ENCODE assay signal across 13 cellular contexts in the genomic region with DNA sequence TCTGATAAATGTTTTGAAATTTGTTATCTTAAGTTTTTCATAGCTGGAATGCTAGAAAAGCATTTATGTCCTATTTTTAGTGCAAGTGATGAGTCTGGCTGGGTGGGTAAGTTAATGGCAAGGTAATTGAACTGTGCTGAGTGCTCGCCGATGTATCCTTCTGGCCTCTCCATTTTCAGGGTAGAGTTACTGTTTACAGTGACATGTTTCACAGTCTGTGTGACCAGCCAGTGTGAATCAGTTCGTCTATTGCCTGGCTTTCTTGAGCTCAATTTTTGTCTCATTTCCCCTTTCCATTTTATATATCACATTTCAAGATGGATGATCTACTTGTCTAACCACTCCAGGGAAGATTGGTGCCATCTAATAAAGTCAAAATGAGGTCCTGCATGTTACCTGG. TPM values are rescaled to one million over a fixed set of nuclear protein-coding genes. Genes with fewer than 3 reads are reported as not detected.
A peak's percentile ranks its signal among the peaks of the same experiment; 100 is the strongest.
DNase-seq lines count a peak whose midpoint lies in the region; ATAC-seq, FAIRE-seq and TF ChIP-seq lines count a peak whose summit lies in the region.
"Had no signal": no experiment of that assay in that cellular context is flagged by ENCODE, and none has a peak within 500 bp of the region (broad histone marks: within the 10 kb centered on the region; RNA-seq: fewer than 3 reads in every experiment).

No MANE protein-coding gene starts in this region.

- H3K4me1 Mint-ChIP-seq in H9 (peaks cover 63 to 73% of the 10 kb centered on the region in 2 experiments), nephron progenitor cell (peaks cover 65% of the 10 kb centered on the region)

- H3K9me3 ChIP-seq in H9 (ENCODE audit: control insufficient read depth, low read depth, low read length) (no peaks in the 10 kb centered on the region), GM12878 (replicated peaks; ENCODE audit: control insufficient read depth, insufficient read depth, low read length) (no peaks in the 10 kb centered on the region)

- no peak overlapping the region for H4K5ac ChIP-seq in H9 (ENCODE audit: insufficient read length, low read depth, low read length)

- H2BK12ac ChIP-seq in H9 (ENCODE audit: insufficient read length, low read depth, low read length), result no peak overlapping the region

- H3K27ac Mint-ChIP-seq in H9 (peak overlapping the region; percentile 70 to 96 (median 89); a peak in 6 of 7 replicates), nephron progenitor cell (peak overlapping the region; percentile 67)

- H3K4me3 ChIP-seq in GM12878, result no peak overlapping the region

- ATAC-seq in GM12878 (peak; percentile 61), GM18519 (IDR thresholded peaks at IDR 0.05; ENCODE audit: low FRiP score, unreplicated experiment) (no peak)

- intact Hi-C loops in GM12878 (cut with micrococcal nuclease; ENCODE audit: unreplicated experiment), result no loop called here

- no peak for TF ChIP-seq CTCF in H9 (conservative IDR thresholded peaks at IDR 0.05)
- no peak for TF ChIP-seq CTCF in GM12878 (IDR thresholded peaks at IDR 0.05 in 2 of 3, conservative IDR thresholded peaks at IDR 0.05 in 1 of 3; ENCODE audit: control insufficient read depth in 2 of 3, extremely low read depth in 1 of 3, insufficient read depth in 1 of 3, low read depth in 3 of 3, low read length in 3 of 3)
- no peak for TF ChIP-seq CTCF in nephron progenitor cell (IDR thresholded peaks at IDR 0.05)

- SMC1A ChIA-PET in GM12878 (lab: Charles Lee; ENCODE audit: uncharacterized antibody, unreplicated experiment), result interaction anchor here (1.6 kb wide), 1 partner anchor 35 kb away, joined by 3 read pairs; no protein-coding TSS in a partner anchor

- no peak for TF ChIP-seq EP300 in GM12878 (IDR thresholded peaks at IDR 0.05; ENCODE audit: borderline replicate concordance in 1 of 2, control insufficient read depth in 1 of 2, low read depth in 2 of 2, low read length in 2 of 2)

- no TSS peak for BruUV-seq in GM12878 (replicated peaks; lab: Mats Ljungman, UMichigan)

- H4K8ac ChIP-seq in H9 (replicated peaks; ENCODE audit: insufficient read length, low read depth, low read length), result no peak overlapping the region

- peaks cover 0 to 4% (median 0%) of the 10 kb centered on the region in 3 experiments; a peak in 1 of 7 replicates for H3K36me3 Mint-ChIP-seq in H9 (ENCODE audit: insufficient read depth in 1 of 3, low read depth in 3 of 3)
- peaks cover 12% of the 10 kb centered on the region for H3K36me3 Mint-ChIP-seq in nephron progenitor cell (ENCODE audit: low read depth)
- H3K36me3 Mint-ChIP-seq: CD14-positive monocyte had no signal

- no peaks in the 10 kb centered on the region for H3K9me3 Mint-ChIP-seq in H9
- no peaks in the 10 kb centered on the region for H3K9me3 Mint-ChIP-seq in nephron progenitor cell
- H3K9me3 Mint-ChIP-seq: CD14-positive monocyte had no signal

- no peak overlapping the region for H4K91ac ChIP-seq in H9 (ENCODE audit: insufficient read length, low read depth, low read length)

- RAD21 ChIA-PET in GM12878 (lab: Charles Lee; ENCODE audit: unreplicated experiment), result no interaction called here

- no peak overlapping the region for H2BK5ac ChIP-seq in H9 (ENCODE audit: insufficient read length, low read length)

- H3K56ac ChIP-seq in H9 (ENCODE audit: insufficient read length, low read depth, low read length), result no peak overlapping the region

- in situ Hi-C loops in GM12878 (cut with MboI), result no loop called here

- no peak overlapping the region for H2AK5ac ChIP-seq in H9 (ENCODE audit: insufficient read length, low read length)

- WGBS in H9 (ENCODE audit: extremely low coverage, insufficient read length, low lambda C conversion rate), result no CpG with 5 or more reads among the region's 3 CpGs
- WGBS in GM12878 (ENCODE audit: insufficient coverage, insufficient replicate concordance, low lambda C conversion rate, missing lambda C conversion rate), result 66% methylated on average over 3 of the region's 3 CpGs

- peak overlapping the region; percentile 67 for H3K27ac ChIP-seq in H9 (ENCODE audit: insufficient read length, low read depth, low read length)
- no peak overlapping the region for H3K27ac ChIP-seq in GM12878 (ENCODE audit: control insufficient read depth, insufficient read depth)

- TF ChIP-seq RAD21 in GM12878 (IDR thresholded peaks at IDR 0.05; ENCODE audit: insufficient read depth, low read depth, low read length), result no peak

- no peaks in the 10 kb centered on the region for H3K79me1 ChIP-seq in H9 (ENCODE audit: insufficient read depth, low read depth, low read length, poor library complexity, severe bottlenecking)

- no peaks in the 10 kb centered on the region for H3K23me2 ChIP-seq in H9 (ENCODE audit: insufficient read length, low read depth, low read length, poor library complexity, severe bottlenecking)

- H2BK15ac ChIP-seq in H9 (ENCODE audit: low read depth, low read length), result no peak overlapping the region

- peak overlapping the region; percentile 0 to 29; a peak in 3 of 5 replicates for H3K4me3 Mint-ChIP-seq in H9
- H3K4me3 Mint-ChIP-seq in nephron progenitor cell, result peak overlapping the region; percentile 26
- H3K4me3 Mint-ChIP-seq: CD14-positive monocyte had no signal

- POLR2A ChIA-PET in GM12878 (lab: Charles Lee), result no interaction called here

- CTCF ChIA-PET in GM12878 (lab: Yijun Ruan, JAX), result interaction anchor here (1.1 to 2.3 kb wide), 2 partner anchors 17 to 661 kb away, joined by 3 to 6 read pairs; no protein-coding TSS in a partner anchor

- H3K4me1 ChIP-seq in H9 (ENCODE audit: insufficient read depth, low read length) (peaks cover 13% of the 10 kb centered on the region), GM12878 (ENCODE audit: control insufficient read depth, insufficient read depth, low read length) (peaks cover 3% of the 10 kb centered on the region)

- H3K36me3 ChIP-seq in GM12878 (ENCODE audit: control insufficient read depth in 2 of 2, insufficient read depth in 2 of 2, low read length in 1 of 2), result no peaks in the 10 kb centered on the region

- H3K4me2 ChIP-seq in H9 (ENCODE audit: insufficient read depth, insufficient read length, low read length) (peak overlapping the region; percentile 14), GM12878 (ENCODE audit: control insufficient read depth, insufficient read depth) (no peak overlapping the region)

- H3K27me3 Mint-ChIP-seq in H9 (ENCODE audit: low read depth) (no peaks in the 10 kb centered on the region), nephron progenitor cell (ENCODE audit: low read depth, poor library complexity) (no peaks in the 10 kb centered on the region)

- H3K4ac ChIP-seq in H9 (ENCODE audit: low read depth, low read length), result no peak overlapping the region

- no peak overlapping the region for H3T11ph ChIP-seq in H9 (ENCODE audit: low read length)

- H3K27me3 ChIP-seq in H9 (ENCODE audit: insufficient read depth, low read length) (no peaks in the 10 kb centered on the region; the same call in 1 of the 2 replicates), GM12878 (replicated peaks in 1 of 2; ENCODE audit: control insufficient read depth in 2 of 2, insufficient read depth in 2 of 2, low read length in 1 of 2) (no peaks in the 10 kb centered on the region; a peak in 1 of 4 replicates)

- H2BK20ac ChIP-seq in H9 (ENCODE audit: low read depth, low read length, poor library complexity, severe bottlenecking), result no peak overlapping the region

- no peak overlapping the region for H3K9ac ChIP-seq in H9 (ENCODE audit: extremely low read depth, insufficient read length, low read length)
- H3K9ac ChIP-seq in GM12878 (ENCODE audit: control insufficient read depth, insufficient read depth, low read length), result no peak overlapping the region

- no peak for DNase-seq in H9
- DNase-seq in NCI-H2029 (lab: John Stamatoyannopoulos, UW), result peak; percentile 56
- DNase-seq in GM12878 (ENCODE audit: low read depth, low spot score), result no peak
- peak; percentile 4 for DNase-seq in nephron progenitor cell
- no peak for DNase-seq in stimulated activated CD4-positive, alpha-beta T cell treated with anti-CD3 and anti-CD28 coated beads, Interleukin-1b, Interleukin-23, amount 100 ng/mL, for 48 hours
- no peak for DNase-seq in RPMI8226
- DNase-seq in NCI-H446 (lab: John Stamatoyannopoulos, UW), result no peak
- DNase-seq: caudate nucleus, head of caudate nucleus, SHP77 treated with DMSO at 0.1 percent for 48 hours, substantia nigra had no signal

- H4K20me1 ChIP-seq in H9 (ENCODE audit: control insufficient read depth, insufficient read depth, insufficient read length) (no peaks in the 10 kb centered on the region), GM12878 (ENCODE audit: control insufficient read depth, insufficient read depth) (no peaks in the 10 kb centered on the region)

- H2BK120ac ChIP-seq in H9 (ENCODE audit: low read depth, low read length, poor library complexity, severe bottlenecking), result no peak overlapping the region

- H3K79me2 ChIP-seq in H9 (ENCODE audit: insufficient read depth, low read length), result peaks cover 28% of the 10 kb centered on the region; the same call in 1 of the 2 replicates
- H3K79me2 ChIP-seq in GM12878 (ENCODE audit: control insufficient read depth, insufficient read depth, low read length), result no peaks in the 10 kb centered on the region

- H3K18ac ChIP-seq in H9 (ENCODE audit: insufficient read length, low read depth, low read length), result no peak overlapping the region

- H2AFZ ChIP-seq in H9 (ENCODE audit: low read length) (no peak overlapping the region), GM12878 (ENCODE audit: control insufficient read depth, low read depth, low read length) (no peak overlapping the region)

- no peak overlapping the region for H3K23ac ChIP-seq in H9 (ENCODE audit: insufficient read length, low read depth, low read length)

- no peak for TF ChIP-seq POLR2A in GM12878 (IDR thresholded peaks at IDR 0.05; ENCODE audit: low read depth, low read length)

- H3K14ac ChIP-seq in H9 (ENCODE audit: insufficient read depth, low read length), result no peak overlapping the region

- no peak for FAIRE-seq in GM12878 (lab: Jason Lieb, UNC)

RNA-seq across cellular contexts. Expression of gene ITSN1, which starts 44.1 kb away (rescaled TPM):
- total RNA-seq in H9 (2021) (90.7 and 94.2 TPM in 2 replicates), GM12878 (2014; rRNA removed) (3.9 and 4.0 TPM in 2 replicates), GM12878 (2014; rRNA removed; fragmentation: Illumina TruSeq; extraction: Trizol) (3.9 and 5.9 TPM in 2 replicates), GM12878 (2021) (5.1 and 6.1 TPM in 2 replicates)
- 38.7 and 40.5 TPM in 2 replicates for total RNA-seq in GM12878 (2013; cell fraction: nucleolus; rRNA removed)
- polyA plus RNA-seq in GM12878 (2011; ENCODE audit: low read depth), result 1.7 TPM
- polyA plus RNA-seq in GM12878 (2011; rRNA removed) (3.2 and 4.8 TPM in 2 replicates), GM12878 (2014; fragmentation: Illumina TruSeq; extraction: Trizol) (8.1 and 8.8 TPM in 2 replicates), GM12878 (2014; fragmentation: Nextera tagmentation; extraction: Ambion mirVana) (1 to 10 TPM in 1 of 2 experiments, under 1 TPM in 1; 0.89 to 1.3 TPM), GM12878 (2014; rRNA removed) (4.7 and 6.7 TPM in 2 replicates), GM12878 (2016; fragmentation: Nextera tagmentation; extraction: Ambion mirVana) (10 to 100 TPM; 10.4 to 10.6 TPM)
- 2.5 and 3.4 TPM in 2 replicates for polyA plus RNA-seq in GM12878 (2011; cell fraction: cytosol; rRNA removed)
- polyA plus RNA-seq in GM12878 (2011; cell fraction: nucleus; rRNA removed), result 6.0 and 7.0 TPM in 2 replicates
- polyA plus RNA-seq in GM12878 (2012), result 2.0 and 2.5 TPM in 2 replicates
- polyA minus RNA-seq in GM12878 (2011; rRNA and poly(A)+ RNA removed), result 5.2 and 6.9 TPM in 2 replicates
- polyA minus RNA-seq in GM12878 (2011; cell fraction: cytosol; rRNA and poly(A)+ RNA removed), result 2.4 and 4.8 TPM in 2 replicates
- 4.0 and 4.1 TPM in 2 replicates for polyA minus RNA-seq in GM12878 (2011; cell fraction: nucleus; rRNA and poly(A)+ RNA removed)

RNA-seq across cellular contexts. Expression of gene CRYZL1, which starts 44.8 kb away (rescaled TPM):
- total RNA-seq in H9 (2021) (13.5 and 15.4 TPM in 2 replicates), GM12878 (2014; rRNA removed) (14.3 and 17.3 TPM in 2 replicates), GM12878 (2014; rRNA removed; fragmentation: Illumina TruSeq; extraction: Trizol) (14.5 and 15.5 TPM in 2 replicates), GM12878 (2021) (20.2 and 21.4 TPM in 2 replicates)
- 148 and 161 TPM in 2 replicates for total RNA-seq in GM12878 (2013; cell fraction: nucleolus; rRNA removed)
- 24.5 TPM for polyA plus RNA-seq in GM12878 (2011; ENCODE audit: low read depth)
- polyA plus RNA-seq in GM12878 (2011; rRNA removed) (68.8 and 92.6 TPM in 2 replicates), GM12878 (2014; fragmentation: Illumina TruSeq; extraction: Trizol) (25.5 and 32.8 TPM in 2 replicates), GM12878 (2014; fragmentation: Nextera tagmentation; extraction: Ambion mirVana) (10 to 100 TPM; 51.4 to 72.4 TPM), GM12878 (2014; rRNA removed) (25.7 and 27.7 TPM in 2 replicates), GM12878 (2016; fragmentation: Nextera tagmentation; extraction: Ambion mirVana) (10 to 100 TPM; 33.6 to 34.8 TPM)
- 24.1 and 26.4 TPM in 2 replicates for polyA plus RNA-seq in GM12878 (2011; cell fraction: cytosol; rRNA removed)
- 62.4 and 86.8 TPM in 2 replicates for polyA plus RNA-seq in GM12878 (2011; cell fraction: nucleus; rRNA removed)
- 22.9 and 24.2 TPM in 2 replicates for polyA plus RNA-seq in GM12878 (2012)
- polyA minus RNA-seq in GM12878 (2011; rRNA and poly(A)+ RNA removed), result 32.3 and 80.7 TPM in 2 replicates
- 14.4 and 14.8 TPM in 2 replicates for polyA minus RNA-seq in GM12878 (2011; cell fraction: cytosol; rRNA and poly(A)+ RNA removed)
- 20.1 and 34.9 TPM in 2 replicates for polyA minus RNA-seq in GM12878 (2011; cell fraction: nucleus; rRNA and poly(A)+ RNA removed)

Comparison
In these comparisons a context has a peak if more than half of its experiments do, and no peak if none do; other contexts are left out.
1. DNase-seq: peak in NCI-H2029 (single experiment) and nephron progenitor cell (single experiment); none in H9 (single experiment), GM12878 (single experiment), stimulated activated CD4-positive, alpha-beta T cell treated with anti-CD3 and anti-CD28 coated beads, Interleukin-1b, Interleukin-23, amount 100 ng/mL, for 48 hours (single experiment), RPMI8226 (single experiment) and NCI-H446 (0 of 2).